In the genomic region with DNA sequence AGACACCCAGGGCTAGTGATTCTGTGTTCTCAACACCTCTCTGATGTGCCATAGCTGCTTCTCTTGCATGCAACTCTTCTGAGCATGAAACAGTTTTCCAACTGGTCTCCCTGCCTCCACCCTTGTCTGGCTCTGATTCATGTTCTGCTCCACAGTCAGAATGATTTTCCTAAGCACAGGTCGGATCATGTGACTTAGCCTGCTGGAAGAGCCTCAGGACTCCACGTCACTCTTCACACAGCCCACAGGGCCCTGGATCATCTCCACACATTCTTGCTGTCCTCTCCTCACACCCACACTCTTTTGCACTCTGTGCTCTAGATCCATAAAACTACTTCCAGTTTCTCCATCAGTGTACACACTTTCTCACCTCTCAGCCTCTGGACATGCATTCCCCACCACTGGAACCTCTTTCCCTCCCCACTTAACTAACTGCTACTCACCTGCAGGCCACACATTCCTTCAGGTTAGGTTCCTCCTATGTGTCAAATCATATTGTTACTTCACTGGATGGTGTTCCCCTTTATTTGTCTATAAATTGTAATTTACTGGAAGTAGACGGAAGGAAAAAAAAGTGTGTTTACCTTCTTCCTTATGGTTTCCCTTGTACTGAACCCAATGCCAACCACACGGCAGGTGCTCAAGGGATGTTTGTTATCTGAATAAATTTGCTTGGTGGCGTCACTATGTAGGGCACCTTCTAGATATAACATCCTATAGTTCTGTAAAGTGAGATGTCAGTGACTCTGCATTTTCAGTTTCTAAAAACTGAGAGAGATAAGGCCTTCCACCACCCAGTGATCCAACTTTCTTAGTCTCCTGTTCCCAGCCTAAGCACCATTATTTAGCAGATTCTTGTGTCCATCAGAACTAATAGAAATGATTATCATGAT, we compare ENCODE assay signal across 9 cellular contexts.
DNase-seq lines count a peak whose midpoint lies in the region; ATAC-seq, FAIRE-seq and TF ChIP-seq lines count a peak whose summit lies in the region.
"Had no signal": no experiment of that assay in that cellular context is flagged by ENCODE, and none has a peak within 500 bp of the region (broad histone marks: within the 10 kb centered on the region; RNA-seq: fewer than 3 reads in every experiment).

No MANE protein-coding gene starts in this region.

- H3K9me3 Mint-ChIP-seq in activated naive CD4-positive, alpha-beta T cell treated with anti-CD3 and anti-CD28 coated beads, Interleukin-2, amount 50 U/mL, for 24 hours: no peaks in the 10 kb centered on the region

- no peak for DNase-seq in activated naive CD4-positive, alpha-beta T cell treated with Interleukin-2 at 50 U/mL for 16 hours
- peak; percentile 99 for DNase-seq in amniotic epithelial cell (ENCODE audit: low read depth)
- no peak for DNase-seq in left lobe of liver (ENCODE audit: low spot score)
- no peak for DNase-seq in vagina (ENCODE audit: extremely low spot score in 2 of 2)
- no peak for DNase-seq in GM12892 (ENCODE audit: insufficient read length)

- H3K4me1 ChIP-seq in vagina: peaks cover 21% of the 10 kb centered on the region

- intact Hi-C loops in vagina (cut with DNase I): no loop called here

- H3K36me3 ChIP-seq in vagina: no peaks in the 10 kb centered on the region

- no peaks in the 10 kb centered on the region for H3K27me3 ChIP-seq in vagina
- H3K27me3 ChIP-seq: neutrophil had no signal

- no peak overlapping the region for H3K4me3 Mint-ChIP-seq in activated naive CD4-positive, alpha-beta T cell treated with anti-CD3 and anti-CD28 coated beads, Interleukin-2, amount 50 U/mL, for 24 hours

- H3K27me3 Mint-ChIP-seq in activated naive CD4-positive, alpha-beta T cell treated with anti-CD3 and anti-CD28 coated beads, Interleukin-2, amount 50 U/mL, for 24 hours: no peaks in the 10 kb centered on the region

- no peak for TF ChIP-seq CTCF in vagina (IDR thresholded peaks at IDR 0.05)

- peak overlapping the region; percentile 4 for H3K27ac ChIP-seq in vagina
- H3K27ac ChIP-seq: neutrophil had no signal

- no peak for TF ChIP-seq POLR2A in vagina (IDR thresholded peaks at IDR 0.05)
- no peak for TF ChIP-seq POLR2A in GM12892 (IDR thresholded peaks at IDR 0.05; ENCODE audit: low read depth, low read length)

- peaks cover 19% of the 10 kb centered on the region for H3K36me3 Mint-ChIP-seq in activated naive CD4-positive, alpha-beta T cell treated with anti-CD3 and anti-CD28 coated beads, Interleukin-2, amount 50 U/mL, for 24 hours

- H3K9me3 ChIP-seq in vagina: no peaks in the 10 kb centered on the region
- H3K9me3 ChIP-seq: neutrophil had no signal

- peak overlapping the region; percentile 36 for H3K27ac Mint-ChIP-seq in activated naive CD4-positive, alpha-beta T cell treated with anti-CD3 and anti-CD28 coated beads, Interleukin-2, amount 50 U/mL, for 24 hours

- ATAC-seq in left lobe of liver (peak; percentile 48), GM21367 (IDR thresholded peaks at IDR 0.05; ENCODE audit: unreplicated experiment) (no peak), GM21447 (IDR thresholded peaks at IDR 0.05; ENCODE audit: unreplicated experiment) (no peak)

- H3K4me1 Mint-ChIP-seq in activated naive CD4-positive, alpha-beta T cell treated with anti-CD3 and anti-CD28 coated beads, Interleukin-2, amount 50 U/mL, for 24 hours: peaks cover 72% of the 10 kb centered on the region

- no peak overlapping the region for H3K4me3 ChIP-seq in vagina

- FAIRE-seq in GM12892 (lab: Jason Lieb, UNC): no peak
